26 cellular contexts compared by ENCODE assay signal in genomic region chr3:61626484-61626883, GRCh38.
DNase-seq lines count a peak whose midpoint lies in the region; ATAC-seq, FAIRE-seq and TF ChIP-seq lines count a peak whose summit lies in the region.
"Had no signal": no experiment of that assay in that cellular context is flagged by ENCODE, and none has a peak within 500 bp of the region (broad histone marks: within the 10 kb centered on the region; RNA-seq: fewer than 3 reads in every experiment).

No MANE protein-coding gene starts in this region.

- H2BK15ac ChIP-seq in H9 (ENCODE audit: low read depth, low read length), result no peak overlapping the region

- no peak overlapping the region for H3K18ac ChIP-seq in H9 (ENCODE audit: insufficient read length, low read depth, low read length)

- H3K4ac ChIP-seq in H9 (ENCODE audit: low read depth, low read length), result no peak overlapping the region

- peaks cover 57 to 63% of the 10 kb centered on the region in 2 experiments for H3K4me1 Mint-ChIP-seq in H9
- H3K4me1 Mint-ChIP-seq in mesothelial cell of epicardium, result peaks cover 40% of the 10 kb centered on the region
- H3K4me1 Mint-ChIP-seq in natural killer cell, result no peaks in the 10 kb centered on the region
- H3K4me1 Mint-ChIP-seq: T-cell had no signal

- intact Hi-C loops in body of pancreas (cut with DNase I), result no loop called here
- intact Hi-C loops in natural killer cell (cut with micrococcal nuclease), result no loop called here

- H3K4me3 ChIP-seq in A549 (no peak overlapping the region), body of pancreas (no peak overlapping the region)
- H3K4me3 ChIP-seq: HAP-1, K562, SJCRH30 had no signal

- H3K9me3 Mint-ChIP-seq in H9 (no peaks in the 10 kb centered on the region), mesothelial cell of epicardium (peaks cover 6% of the 10 kb centered on the region), natural killer cell (peaks cover 0 to 4% of the 10 kb centered on the region in 2 donors)
- H3K9me3 Mint-ChIP-seq: HFFc6, T-cell had no signal

- H3K27ac ChIP-seq in A549, result peak overlapping the region; percentile 27 to 68; a peak in 3 of 6 replicates
- H3K27ac ChIP-seq in H9 (ENCODE audit: insufficient read length, low read depth, low read length), result no peak overlapping the region
- H3K27ac ChIP-seq in body of pancreas, result peak overlapping the region in 2 of 4 donors; percentile 18 to 28
- H3K27ac ChIP-seq: HL-60, SJCRH30 had no signal

- POLR2A ChIA-PET in A549 (lab: Yijun Ruan, JAX), result no interaction called here

- no peaks in the 10 kb centered on the region for H3K23me2 ChIP-seq in H9 (ENCODE audit: insufficient read length, low read depth, low read length, poor library complexity, severe bottlenecking)

- no peak overlapping the region for H4K91ac ChIP-seq in H9 (ENCODE audit: insufficient read length, low read depth, low read length)

- no peak overlapping the region for H3K23ac ChIP-seq in H9 (ENCODE audit: insufficient read length, low read depth, low read length)

- no peak for FAIRE-seq in A549 (lab: Jason Lieb, UNC)
- FAIRE-seq: GM18507, K562 had no signal

- H3K56ac ChIP-seq in H9 (ENCODE audit: insufficient read length, low read depth, low read length), result no peak overlapping the region

- WGBS in A549 (ENCODE audit: missing lambda C conversion rate), result 47% methylated on average over 5 of the region's 6 CpGs
- no CpG with 5 or more reads among the region's 6 CpGs for WGBS in H9 (ENCODE audit: extremely low coverage, insufficient read length, low lambda C conversion rate)
- 45 to 47% methylated on average over 6 of the region's 6 CpGs for WGBS in body of pancreas, 2 donors

- peak overlapping the region; percentile 4 for H3K9ac ChIP-seq in H9 (ENCODE audit: extremely low read depth, insufficient read length, low read length)

- no peak overlapping the region for H3K14ac ChIP-seq in H9 (ENCODE audit: insufficient read depth, low read length)

- H3K27me3 Mint-ChIP-seq in H9 (ENCODE audit: low read depth), result no peaks in the 10 kb centered on the region
- no peaks in the 10 kb centered on the region for H3K27me3 Mint-ChIP-seq in mesothelial cell of epicardium (ENCODE audit: low read depth)
- no peaks in the 10 kb centered on the region for H3K27me3 Mint-ChIP-seq in natural killer cell (ENCODE audit: low read depth in 2 of 2)
- H3K27me3 Mint-ChIP-seq: T-cell had no signal

- H3K4me1 ChIP-seq in A549 (peaks cover 33% of the 10 kb centered on the region), H9 (ENCODE audit: insufficient read depth, low read length) (peaks cover 15% of the 10 kb centered on the region), body of pancreas (peaks cover 25% of the 10 kb centered on the region)

- no peak for TF ChIP-seq RAD21 in A549 (conservative IDR thresholded peaks at IDR 0.05 in 1 of 2, IDR thresholded peaks at IDR 0.05 in 1 of 2)

- CTCF ChIA-PET in A549 (lab: Yijun Ruan, JAX), result no interaction called here

- H3K36me3 ChIP-seq in body of pancreas (replicated peaks in 1 of 2; ENCODE audit: insufficient read depth in 1 of 2, low read depth in 2 of 2), result no peaks in the 10 kb centered on the region
- H3K36me3 ChIP-seq: HAP-1, SJCRH30 had no signal

- 0 out of 3 replicates have a peak overlapping the region, but pooled peaks have one; percentile 63 for H3K4me2 ChIP-seq in A549
- no peak overlapping the region for H3K4me2 ChIP-seq in H9 (ENCODE audit: insufficient read depth, insufficient read length, low read length)

- DNase-seq in A549 (ENCODE audit: low read depth in 1 of 2, low spot score in 1 of 2) (no peak), H9 (no peak), body of pancreas (peak; percentile 50 to 83 (median 72)), mesothelial cell of epicardium (ENCODE audit: low spot score in 2 of 2, unreplicated experiment in 2 of 2) (no peak), ecto neural progenitor cell (ENCODE audit: low spot score) (no peak), natural killer cell (no peak), GM19240 (ENCODE audit: insufficient read length, low spot score) (no peak)
- DNase-seq: 8988T, DMS153, HFFc6, Kasumi-1, MV-4-11, NCI-H1105, NCI-H1436 treated with DMSO at 0.1 percent for 48 hours, NCI-H187 treated with DMSO at 0.1 percent for 48 hours, NCI-H2171 treated with DMSO at 0.1 percent for 48 hours, NCI-H345, NCI-H510A treated with DMSO at 0.1 percent for 48 hours, PC-3, SJCRH30, T-cell had no signal

- no peaks in the 10 kb centered on the region for H3K27me3 ChIP-seq in H9 (ENCODE audit: insufficient read depth, low read length)
- no peaks in the 10 kb centered on the region for H3K27me3 ChIP-seq in body of pancreas
- H3K27me3 ChIP-seq: SJCRH30 had no signal

- ATAC-seq in A549 (no peak), body of pancreas (peak; percentile 81), HG03095 (IDR thresholded peaks at IDR 0.05; ENCODE audit: unreplicated experiment) (no peak), natural killer cell (no peak)
- ATAC-seq: K562, PC-3, T-cell had no signal

- no peak overlapping the region for H3T11ph ChIP-seq in H9 (ENCODE audit: low read length)

- no peak overlapping the region for H4K5ac ChIP-seq in H9 (ENCODE audit: insufficient read length, low read depth, low read length)

- TF ChIP-seq EP300 in A549 (IDR thresholded peaks at IDR 0.05), result no peak

- H3K36me3 Mint-ChIP-seq in H9 (ENCODE audit: insufficient read depth in 1 of 3, low read depth in 3 of 3), result peaks cover 9 to 20% (median 10%) of the 10 kb centered on the region in 3 experiments; a peak in 6 of 7 replicates
- H3K36me3 Mint-ChIP-seq in mesothelial cell of epicardium, result peaks cover 2% of the 10 kb centered on the region
- H3K36me3 Mint-ChIP-seq in natural killer cell, result no peaks in the 10 kb centered on the region
- H3K36me3 Mint-ChIP-seq: T-cell had no signal

- H2BK120ac ChIP-seq in H9 (ENCODE audit: low read depth, low read length, poor library complexity, severe bottlenecking), result no peak overlapping the region

- H3K4me3 Mint-ChIP-seq in H9 (no peak overlapping the region), mesothelial cell of epicardium (no peak overlapping the region), natural killer cell (no peak overlapping the region)
- H3K4me3 Mint-ChIP-seq: HFFc6, T-cell had no signal

- peaks cover 9% of the 10 kb centered on the region for H3K79me1 ChIP-seq in H9 (ENCODE audit: insufficient read depth, low read depth, low read length, poor library complexity, severe bottlenecking)

- no peak overlapping the region for H2AK5ac ChIP-seq in H9 (ENCODE audit: insufficient read length, low read length)

- no peaks in the 10 kb centered on the region for H4K20me1 ChIP-seq in H9 (ENCODE audit: control insufficient read depth, insufficient read depth, insufficient read length)

- H2BK20ac ChIP-seq in H9 (ENCODE audit: low read depth, low read length, poor library complexity, severe bottlenecking), result no peak overlapping the region

- H2BK12ac ChIP-seq in H9 (ENCODE audit: insufficient read length, low read depth, low read length), result no peak overlapping the region

- no peak overlapping the region for H4K8ac ChIP-seq in H9 (replicated peaks; ENCODE audit: insufficient read length, low read depth, low read length)

- peaks cover 46% of the 10 kb centered on the region; the same call in 1 of the 2 replicates for H3K79me2 ChIP-seq in H9 (ENCODE audit: insufficient read depth, low read length)

- TF ChIP-seq CTCF in A549 (IDR thresholded peaks at IDR 0.05) (no peak), H9 (conservative IDR thresholded peaks at IDR 0.05) (no peak), body of pancreas (IDR thresholded peaks at IDR 0.05) (no peak), mesothelial cell of epicardium (IDR thresholded peaks at IDR 0.05; ENCODE audit: unreplicated experiment) (no peak), natural killer cell (IDR thresholded peaks at IDR 0.05) (no peak)

- H3K9me3 ChIP-seq in A549 (no peaks in the 10 kb centered on the region), H9 (ENCODE audit: control insufficient read depth, low read depth, low read length) (no peaks in the 10 kb centered on the region), body of pancreas (no peaks in the 10 kb centered on the region)
- H3K9me3 ChIP-seq: HAP-1, SJCRH30 had no signal

- peak overlapping the region; percentile 56 for H2BK5ac ChIP-seq in H9 (ENCODE audit: insufficient read length, low read length)

- TF ChIP-seq POLR2A in A549 (IDR thresholded peaks at IDR 0.05; ENCODE audit: low read length) (no peak), body of pancreas (IDR thresholded peaks at IDR 0.05) (no peak)

- H3K27ac Mint-ChIP-seq in H9, result no peak overlapping the region
- H3K27ac Mint-ChIP-seq in mesothelial cell of epicardium, result peak overlapping the region; percentile 17
- no peak overlapping the region for H3K27ac Mint-ChIP-seq in natural killer cell
- H3K27ac Mint-ChIP-seq: T-cell had no signal

- H2AFZ ChIP-seq in H9 (ENCODE audit: low read length), result no peak overlapping the region

TF ChIP-seq in A549, 52 proteins besides CTCF, POLR2A, EP300 and RAD21 (continues in another document):
- TF ChIP-seq MAZ (IDR thresholded peaks at IDR 0.05; ENCODE audit: borderline replicate concordance, low read depth, low read length), result no peak
- TF ChIP-seq ZFP36 (IDR thresholded peaks at IDR 0.05; ENCODE audit: borderline replicate concordance, partially characterized antibody), result no peak
- TF ChIP-seq NR3C1 (IDR thresholded peaks at IDR 0.05), result no peak
- TF ChIP-seq PBX3 (IDR thresholded peaks at IDR 0.05), result no peak
- TF ChIP-seq TFCP2L1 (CRISPR knock-in tag; IDR thresholded peaks at IDR 0.05), result no peak
- no peak for TF ChIP-seq BCL3 (IDR thresholded peaks at IDR 0.05)
- TF ChIP-seq GATA3 (IDR thresholded peaks at IDR 0.05; ENCODE audit: borderline replicate concordance), result no peak
- TF ChIP-seq KDM1A (IDR thresholded peaks at IDR 0.05; ENCODE audit: low read depth), result no peak
- TF ChIP-seq SREBF2 (IDR thresholded peaks at IDR 0.05), result no peak
- TF ChIP-seq NPAS2 (CRISPR knock-in tag; IDR thresholded peaks at IDR 0.05; ENCODE audit: borderline replicate concordance), result no peak

Comparison
In these comparisons a context has a peak if more than half of its experiments do, and no peak if none do; other contexts are left out.
1. DNase-seq: peak in body of pancreas (4 of 4); none in A549 (0 of 2), H9 (single experiment), mesothelial cell of epicardium (0 of 2), ecto neural progenitor cell (single experiment), natural killer cell (single experiment) and GM19240 (single experiment).